In the genomic region with DNA sequence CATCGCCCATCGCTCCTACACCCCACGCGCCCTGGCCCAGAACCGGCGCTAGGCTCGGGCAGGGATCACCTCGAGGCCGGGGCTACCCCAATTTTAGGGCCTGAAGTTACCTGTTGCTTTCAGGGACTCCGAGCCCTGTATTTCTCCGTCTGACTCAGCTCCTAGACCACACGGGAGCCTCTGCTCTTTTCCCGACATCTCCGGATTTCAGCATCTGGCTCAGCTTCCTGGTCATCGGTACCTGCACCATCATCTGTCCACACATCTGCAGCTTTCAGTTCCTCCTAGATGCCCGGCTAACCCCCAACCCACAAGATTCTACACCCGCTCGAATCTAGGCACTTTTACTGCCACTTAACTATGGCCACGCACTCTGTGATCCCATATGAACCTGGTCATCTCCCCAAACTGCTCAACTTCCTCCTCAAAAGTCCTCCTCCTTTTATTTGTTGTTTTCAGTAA, we compare ENCODE assay signal across 1 cellular context.
TF ChIP-seq lines count a peak whose summit lies in the region.

No MANE protein-coding gene starts in this region.

TF ChIP-seq in endothelial cell of umbilical vein, 7 proteins besides CTCF, POLR2A, EP300 and RAD21:
- no peak for TF ChIP-seq EZH2 (IDR thresholded peaks at IDR 0.05; ENCODE audit: borderline replicate concordance, low read depth, low read length, severe bottlenecking)
- TF ChIP-seq FOS (IDR thresholded peaks at IDR 0.05; ENCODE audit: borderline replicate concordance, insufficient read depth, low read length), result no peak
- TF ChIP-seq, protein P1, sequence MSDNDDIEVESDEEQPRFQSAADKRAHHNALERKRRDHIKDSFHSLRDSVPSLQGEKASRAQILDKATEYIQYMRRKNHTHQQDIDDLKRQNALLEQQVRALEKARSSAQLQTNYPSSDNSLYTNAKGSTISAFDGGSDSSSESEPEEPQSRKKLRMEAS (IDR thresholded peaks at IDR 0.05; ENCODE audit: insufficient read depth, insufficient read length), result no peak
- TF ChIP-seq MYC (IDR thresholded peaks at IDR 0.05; ENCODE audit: low read depth, low read length), result no peak
- no peak for TF ChIP-seq POLR2AphosphoS5 (IDR thresholded peaks at IDR 0.05; ENCODE audit: insufficient read depth, low read depth, low read length)
- no peak for TF ChIP-seq GATA2 (IDR thresholded peaks at IDR 0.05; ENCODE audit: insufficient read depth, insufficient read length, low read depth, low read length)
- no peak for TF ChIP-seq JUN (IDR thresholded peaks at IDR 0.05; ENCODE audit: borderline replicate concordance, insufficient read depth, insufficient read length, low read depth)
